Comparison of ENCODE assay signal across 14 cellular contexts in genomic region chr6:31057426-31058003, GRCh38. TPM values are rescaled to one million over a fixed set of nuclear protein-coding genes. Genes with fewer than 3 reads are reported as not detected.
DNase-seq lines count a peak whose midpoint lies in the region; TF ChIP-seq lines count a peak whose summit lies in the region.
"Had no signal": no experiment of that assay in that cellular context is flagged by ENCODE, and none has a peak within 500 bp of the region (broad histone marks: within the 10 kb centered on the region; RNA-seq: fewer than 3 reads in every experiment).

No MANE protein-coding gene starts in this region.

- peaks cover 21% of the 10 kb centered on the region for H3K4me1 ChIP-seq in A673 (ENCODE audit: insufficient read depth, low read length, poor library complexity, severe bottlenecking)
- H3K4me1 ChIP-seq in mammary epithelial cell (ENCODE audit: insufficient read depth, low read length) = peaks cover 43% of the 10 kb centered on the region
- no peaks in the 10 kb centered on the region for H3K4me1 ChIP-seq in CD8-positive, alpha-beta memory T cell (ENCODE audit: insufficient read depth, low read length)
- peaks cover 0 to 9% (median 0%) of the 10 kb centered on the region in 6 donors for H3K4me1 ChIP-seq in spleen
- H3K4me1 ChIP-seq: tibial nerve had no signal

- dilution Hi-C loops in mammary epithelial cell (cut with HindIII; ENCODE audit: low sequenced_read_pairs) = no loop called here

- no peak for TF ChIP-seq POLR2A in spleen (IDR thresholded peaks at IDR 0.05)

- no peak overlapping the region for H3K4me3 Mint-ChIP-seq in CD8-positive, alpha-beta memory T cell

- WGBS in mammary epithelial cell (ENCODE audit: low coverage, missing lambda C conversion rate) = 18% methylated on average over 4 of the region's 4 CpGs
- WGBS in spleen, 5 donors = 50 to 82% (median 68%) methylated on average over 4 of the region's 4 CpGs

- peaks cover 22 to 56% of the 10 kb centered on the region in 2 donors for H3K27me3 Mint-ChIP-seq in CD8-positive, alpha-beta memory T cell

- intact Hi-C loops in A673 (cut with micrococcal nuclease; ENCODE audit: unreplicated experiment) (no loop called here), mammary epithelial cell (cut with micrococcal nuclease) (loop anchor here (5.0 kb wide), 1 partner anchor 75 kb away; the partner anchor contains the start of gene MUC21), spleen (cut with DNase I; ENCODE audit: low total_unique reads) (no loop called here)

- CTCF ChIA-PET in A673 (lab: Charles Lee) = interaction anchor here (1.1 kb wide), 1 partner anchor 30 kb away, joined by 4 read pairs; no protein-coding TSS in a partner anchor
- CTCF ChIA-PET in mammary epithelial cell (lab: Charles Lee; ENCODE audit: low non-redundant PET) = interaction anchor here (0.6 to 0.8 kb wide), 2 partner anchors 82 to 115 kb away, joined by 3 to 6 read pairs; no protein-coding TSS in a partner anchor
- CTCF ChIA-PET in CD8-positive, alpha-beta memory T cell (lab: Charles Lee) = interaction anchor here (0.7 to 1.0 kb wide), 2 partner anchors 29 kb away, joined by 3 read pairs; no protein-coding TSS in a partner anchor

- DNase-seq in A673 (ENCODE audit: low spot score) = peak; percentile 24
- peak; percentile 72 for DNase-seq in M059J (ENCODE audit: low read depth)
- peak; percentile 89 for DNase-seq in mammary epithelial cell
- DNase-seq in CD8-positive, alpha-beta memory T cell = no peak
- no peak for DNase-seq in NCI-H187 treated with DMSO at 0.1 percent for 48 hours (lab: John Stamatoyannopoulos, UW)
- no peak for DNase-seq in spleen
- no peak for DNase-seq in cerebellar cortex (ENCODE audit: low spot score)
- DNase-seq: NCI-H2227 treated with DMSO at 0.1 percent for 48 hours had no signal

- no peaks in the 10 kb centered on the region for H3K36me3 Mint-ChIP-seq in CD8-positive, alpha-beta memory T cell

- H3K9me3 Mint-ChIP-seq in CD8-positive, alpha-beta memory T cell = no peaks in the 10 kb centered on the region

- H4K20me1 ChIP-seq in mammary epithelial cell (ENCODE audit: insufficient read depth, low read length) = no peaks in the 10 kb centered on the region

- H3K79me2 ChIP-seq in mammary epithelial cell (ENCODE audit: insufficient read depth, low read length) = no peaks in the 10 kb centered on the region

- H2AFZ ChIP-seq in mammary epithelial cell (ENCODE audit: low read depth, low read length) = peak overlapping the region; percentile 72

- H3K36me3 ChIP-seq in A673 (ENCODE audit: insufficient read depth, low read length, poor library complexity, severe bottlenecking) = no peaks in the 10 kb centered on the region
- H3K36me3 ChIP-seq in mammary epithelial cell (ENCODE audit: insufficient read depth, low read length) = no peaks in the 10 kb centered on the region
- H3K36me3 ChIP-seq in CD8-positive, alpha-beta memory T cell (ENCODE audit: insufficient read depth, low read length) = no peaks in the 10 kb centered on the region
- no peaks in the 10 kb centered on the region for H3K36me3 ChIP-seq in spleen
- H3K36me3 ChIP-seq: tibial nerve had no signal

- no peaks in the 10 kb centered on the region for H3K27me3 ChIP-seq in A673 (replicated peaks; ENCODE audit: insufficient read depth, low read depth, low read length, poor library complexity)
- H3K27me3 ChIP-seq in mammary epithelial cell (ENCODE audit: insufficient read depth, low read length) = no peaks in the 10 kb centered on the region
- H3K27me3 ChIP-seq in layer of hippocampus (ENCODE audit: control insufficient read depth, insufficient read depth, low read length) = no peaks in the 10 kb centered on the region
- H3K27me3 ChIP-seq in CD8-positive, alpha-beta memory T cell (ENCODE audit: insufficient read depth, low read length, poor library complexity, severe bottlenecking) = peaks cover 5% of the 10 kb centered on the region
- H3K27me3 ChIP-seq in spleen (replicated peaks in 1 of 7) = peaks cover 0 to 13% (median 0%) of the 10 kb centered on the region in 7 donors
- H3K27me3 ChIP-seq: tibial nerve had no signal

- in situ Hi-C loops in mammary epithelial cell (cut with MboI; ENCODE audit: low sequenced_read_pairs in 2 of 2) = no loop called here

- H3K27ac ChIP-seq in A673 (ENCODE audit: low read depth, low read length, poor library complexity, severe bottlenecking) (no peak overlapping the region), mammary epithelial cell (ENCODE audit: insufficient read depth, low read depth, low read length) (peak overlapping the region; percentile 99), layer of hippocampus (ENCODE audit: low read depth, low read length) (peak overlapping the region; percentile 63), spleen (no peak overlapping the region)
- no peak overlapping the region for H3K27ac ChIP-seq in CD8-positive, alpha-beta memory T cell (ENCODE audit: low read depth, low read length)
- H3K27ac ChIP-seq: tibial nerve had no signal

- H3K4me2 ChIP-seq in mammary epithelial cell (ENCODE audit: insufficient read depth, low read depth, low read length) = peak overlapping the region; percentile 70

- H3K9me3 ChIP-seq in A673 (ENCODE audit: low read depth, low read length, poor library complexity, severe bottlenecking) (no peaks in the 10 kb centered on the region), mammary epithelial cell (replicated peaks; ENCODE audit: insufficient read depth, low read length) (no peaks in the 10 kb centered on the region), spleen (no peaks in the 10 kb centered on the region)
- no peaks in the 10 kb centered on the region for H3K9me3 ChIP-seq in CD8-positive, alpha-beta memory T cell (ENCODE audit: low read length)
- H3K9me3 ChIP-seq: tibial nerve had no signal

- BruUV-seq in A673 (replicated peaks; lab: Mats Ljungman, UMichigan) (no TSS peak), mammary epithelial cell (replicated peaks; lab: Mats Ljungman, UMichigan) (TSS peak; percentile 73)

- H3K9ac ChIP-seq in mammary epithelial cell (ENCODE audit: insufficient read depth, low read length) = peak overlapping the region; percentile 74

- no peak overlapping the region for H3K27ac Mint-ChIP-seq in CD8-positive, alpha-beta memory T cell

- TF ChIP-seq CTCF in A673 (conservative IDR thresholded peaks at IDR 0.05; ENCODE audit: low read depth, low read length) = no peak
- TF ChIP-seq CTCF in mammary epithelial cell (conservative IDR thresholded peaks at IDR 0.05 in 1 of 2, IDR thresholded peaks at IDR 0.05 in 1 of 2; ENCODE audit: extremely low read depth in 1 of 2, insufficient read depth in 1 of 2, low read depth in 1 of 2, low read length in 2 of 2) = no peak
- no peak for TF ChIP-seq CTCF in spleen (IDR thresholded peaks at IDR 0.05 in 8 of 11, conservative IDR thresholded peaks at IDR 0.05 in 3 of 11)

- POLR2A ChIA-PET in A673 (lab: Charles Lee; ENCODE audit: low non-redundant PET) = no interaction called here
- POLR2A ChIA-PET in CD8-positive, alpha-beta memory T cell (lab: Charles Lee) = no interaction called here

- H3K4me3 ChIP-seq in A673 (ENCODE audit: low read depth, low read length, poor library complexity, severe bottlenecking) = no peak overlapping the region
- no peak overlapping the region for H3K4me3 ChIP-seq in mammary epithelial cell (replicated peaks in 1 of 3; ENCODE audit: insufficient read depth in 1 of 3, low read depth in 2 of 3, low read length in 3 of 3)
- no peak overlapping the region for H3K4me3 ChIP-seq in CD8-positive, alpha-beta memory T cell (ENCODE audit: low read length)
- H3K4me3 ChIP-seq in spleen = no peak overlapping the region
- H3K4me3 ChIP-seq: K562, tibial nerve had no signal

- no peaks in the 10 kb centered on the region for H3K4me1 Mint-ChIP-seq in CD8-positive, alpha-beta memory T cell

RNA-seq across cellular contexts. Expression of gene MUC22, which starts 47.2 kb away (rescaled TPM):
- total RNA-seq in A673 (2021) (not detected in 2 replicates), mammary epithelial cell (not detected), spleen (not detected)
- total RNA-seq in M059J (2014; rRNA removed; shearing (Covaris generic)) = not detected in 2 replicates
- polyA plus RNA-seq in mammary epithelial cell (not detected), spleen (not detected)
- not detected for polyA minus RNA-seq in mammary epithelial cell
- not detected for total RNA-seq in CD8-positive, alpha-beta memory T cell
- polyA plus RNA-seq in CD8-positive, alpha-beta memory T cell = not detected
- total RNA-seq: K562, mucosa of gallbladder, skeletal muscle tissue, tibial nerve had no signal
- polyA plus RNA-seq: adipose tissue had no signal

RNA-seq across cellular contexts. Expression of gene C6orf15, which starts 54.9 kb away (rescaled TPM):
- total RNA-seq in A673 (2021) = not detected in 2 replicates
- not detected in 2 replicates for total RNA-seq in M059J (2014; rRNA removed; shearing (Covaris generic))
- total RNA-seq in mammary epithelial cell = 1 to 10 TPM in 1 of 2 donors, not detected in 1; 9.3 TPM
- polyA plus RNA-seq in mammary epithelial cell = 0.24 TPM
- polyA minus RNA-seq in mammary epithelial cell = not detected
- not detected for total RNA-seq in CD8-positive, alpha-beta memory T cell
- not detected for polyA plus RNA-seq in CD8-positive, alpha-beta memory T cell
- total RNA-seq in spleen = not detected
- polyA plus RNA-seq in spleen = not detected
- total RNA-seq: K562, mucosa of gallbladder, skeletal muscle tissue, tibial nerve had no signal
- polyA plus RNA-seq: adipose tissue, K562 had no signal

RNA-seq across cellular contexts. Expression of gene PSORS1C1, which starts 57.1 kb away (rescaled TPM):
- 0.74 TPM in 1 of 2 replicates, not detected in the other for total RNA-seq in A673 (2021)
- total RNA-seq in M059J (2014; rRNA removed; shearing (Covaris generic)) = 0.15 and 8.3 TPM in 2 replicates
- 10 to 100 TPM in 1 of 2 donors, 1 to 10 TPM in 1; 3.7 to 19.6 TPM for total RNA-seq in mammary epithelial cell
- polyA plus RNA-seq in mammary epithelial cell = 3.3 TPM
- polyA minus RNA-seq in mammary epithelial cell = 6.3 TPM
- total RNA-seq in CD8-positive, alpha-beta memory T cell = not detected
- polyA plus RNA-seq in CD8-positive, alpha-beta memory T cell = not detected
- total RNA-seq in spleen = 1 to 10 TPM in 2 of 7 donors, under 1 TPM in 2, not detected in 3; 0.76 to 3.4 (median 1.1) TPM
- under 1 TPM; 0.11 to 0.70 (median 0.21) TPM for polyA plus RNA-seq in spleen
- total RNA-seq: K562 had no signal

Comparison
In these comparisons a context has a peak if more than half of its experiments do, and no peak if none do; other contexts are left out.
1. DNase-seq: peak in A673 (single experiment), M059J (single experiment) and mammary epithelial cell (single experiment); none in CD8-positive, alpha-beta memory T cell (0 of 5), NCI-H187 treated with DMSO at 0.1 percent for 48 hours (single experiment), spleen (single experiment) and cerebellar cortex (single experiment).
2. H3K27ac ChIP-seq: peak in mammary epithelial cell (single experiment) and layer of hippocampus (single experiment); none in A673 (single experiment), CD8-positive, alpha-beta memory T cell (single experiment) and spleen (0 of 8).